In the genomic region with DNA sequence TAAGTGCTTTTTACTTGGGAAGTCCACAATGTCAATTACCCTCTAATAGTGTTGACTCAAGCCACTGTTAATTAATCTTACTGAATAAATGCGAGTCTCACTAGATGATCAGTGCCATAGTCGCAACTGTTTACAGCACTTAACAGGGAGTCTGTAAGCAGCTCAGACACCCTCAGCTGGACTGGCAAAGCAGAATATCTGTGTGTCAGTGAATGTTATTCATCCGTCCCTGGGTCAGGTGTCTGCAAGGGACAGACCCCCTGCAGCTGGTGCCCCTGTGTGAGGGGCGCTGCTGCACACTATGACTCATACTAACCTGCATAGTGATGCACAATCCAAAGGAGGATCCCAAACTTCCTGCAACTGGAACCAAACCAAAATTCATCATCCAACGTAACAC, we compare ENCODE assay signal across 1 cellular context.
TF ChIP-seq lines count a peak whose summit lies in the region.

No MANE protein-coding gene starts in this region.

TF ChIP-seq in GM23338, 12 proteins besides CTCF, POLR2A, EP300 and RAD21 (continued from another document):
- TF ChIP-seq EZH2phosphoT487 (IDR thresholded peaks at IDR 0.05; ENCODE audit: unreplicated experiment) (no peak), STAT1 (IDR thresholded peaks at IDR 0.05; ENCODE audit: unreplicated experiment) (no peak), JUNB (IDR thresholded peaks at IDR 0.05; ENCODE audit: unreplicated experiment) (no peak), ETS1 (IDR thresholded peaks at IDR 0.05) (no peak), REST (IDR thresholded peaks at IDR 0.05; ENCODE audit: unreplicated experiment) (no peak), NANOG (IDR thresholded peaks at IDR 0.05; ENCODE audit: borderline replicate concordance) (no peak)
- TF ChIP-seq, protein P1, sequence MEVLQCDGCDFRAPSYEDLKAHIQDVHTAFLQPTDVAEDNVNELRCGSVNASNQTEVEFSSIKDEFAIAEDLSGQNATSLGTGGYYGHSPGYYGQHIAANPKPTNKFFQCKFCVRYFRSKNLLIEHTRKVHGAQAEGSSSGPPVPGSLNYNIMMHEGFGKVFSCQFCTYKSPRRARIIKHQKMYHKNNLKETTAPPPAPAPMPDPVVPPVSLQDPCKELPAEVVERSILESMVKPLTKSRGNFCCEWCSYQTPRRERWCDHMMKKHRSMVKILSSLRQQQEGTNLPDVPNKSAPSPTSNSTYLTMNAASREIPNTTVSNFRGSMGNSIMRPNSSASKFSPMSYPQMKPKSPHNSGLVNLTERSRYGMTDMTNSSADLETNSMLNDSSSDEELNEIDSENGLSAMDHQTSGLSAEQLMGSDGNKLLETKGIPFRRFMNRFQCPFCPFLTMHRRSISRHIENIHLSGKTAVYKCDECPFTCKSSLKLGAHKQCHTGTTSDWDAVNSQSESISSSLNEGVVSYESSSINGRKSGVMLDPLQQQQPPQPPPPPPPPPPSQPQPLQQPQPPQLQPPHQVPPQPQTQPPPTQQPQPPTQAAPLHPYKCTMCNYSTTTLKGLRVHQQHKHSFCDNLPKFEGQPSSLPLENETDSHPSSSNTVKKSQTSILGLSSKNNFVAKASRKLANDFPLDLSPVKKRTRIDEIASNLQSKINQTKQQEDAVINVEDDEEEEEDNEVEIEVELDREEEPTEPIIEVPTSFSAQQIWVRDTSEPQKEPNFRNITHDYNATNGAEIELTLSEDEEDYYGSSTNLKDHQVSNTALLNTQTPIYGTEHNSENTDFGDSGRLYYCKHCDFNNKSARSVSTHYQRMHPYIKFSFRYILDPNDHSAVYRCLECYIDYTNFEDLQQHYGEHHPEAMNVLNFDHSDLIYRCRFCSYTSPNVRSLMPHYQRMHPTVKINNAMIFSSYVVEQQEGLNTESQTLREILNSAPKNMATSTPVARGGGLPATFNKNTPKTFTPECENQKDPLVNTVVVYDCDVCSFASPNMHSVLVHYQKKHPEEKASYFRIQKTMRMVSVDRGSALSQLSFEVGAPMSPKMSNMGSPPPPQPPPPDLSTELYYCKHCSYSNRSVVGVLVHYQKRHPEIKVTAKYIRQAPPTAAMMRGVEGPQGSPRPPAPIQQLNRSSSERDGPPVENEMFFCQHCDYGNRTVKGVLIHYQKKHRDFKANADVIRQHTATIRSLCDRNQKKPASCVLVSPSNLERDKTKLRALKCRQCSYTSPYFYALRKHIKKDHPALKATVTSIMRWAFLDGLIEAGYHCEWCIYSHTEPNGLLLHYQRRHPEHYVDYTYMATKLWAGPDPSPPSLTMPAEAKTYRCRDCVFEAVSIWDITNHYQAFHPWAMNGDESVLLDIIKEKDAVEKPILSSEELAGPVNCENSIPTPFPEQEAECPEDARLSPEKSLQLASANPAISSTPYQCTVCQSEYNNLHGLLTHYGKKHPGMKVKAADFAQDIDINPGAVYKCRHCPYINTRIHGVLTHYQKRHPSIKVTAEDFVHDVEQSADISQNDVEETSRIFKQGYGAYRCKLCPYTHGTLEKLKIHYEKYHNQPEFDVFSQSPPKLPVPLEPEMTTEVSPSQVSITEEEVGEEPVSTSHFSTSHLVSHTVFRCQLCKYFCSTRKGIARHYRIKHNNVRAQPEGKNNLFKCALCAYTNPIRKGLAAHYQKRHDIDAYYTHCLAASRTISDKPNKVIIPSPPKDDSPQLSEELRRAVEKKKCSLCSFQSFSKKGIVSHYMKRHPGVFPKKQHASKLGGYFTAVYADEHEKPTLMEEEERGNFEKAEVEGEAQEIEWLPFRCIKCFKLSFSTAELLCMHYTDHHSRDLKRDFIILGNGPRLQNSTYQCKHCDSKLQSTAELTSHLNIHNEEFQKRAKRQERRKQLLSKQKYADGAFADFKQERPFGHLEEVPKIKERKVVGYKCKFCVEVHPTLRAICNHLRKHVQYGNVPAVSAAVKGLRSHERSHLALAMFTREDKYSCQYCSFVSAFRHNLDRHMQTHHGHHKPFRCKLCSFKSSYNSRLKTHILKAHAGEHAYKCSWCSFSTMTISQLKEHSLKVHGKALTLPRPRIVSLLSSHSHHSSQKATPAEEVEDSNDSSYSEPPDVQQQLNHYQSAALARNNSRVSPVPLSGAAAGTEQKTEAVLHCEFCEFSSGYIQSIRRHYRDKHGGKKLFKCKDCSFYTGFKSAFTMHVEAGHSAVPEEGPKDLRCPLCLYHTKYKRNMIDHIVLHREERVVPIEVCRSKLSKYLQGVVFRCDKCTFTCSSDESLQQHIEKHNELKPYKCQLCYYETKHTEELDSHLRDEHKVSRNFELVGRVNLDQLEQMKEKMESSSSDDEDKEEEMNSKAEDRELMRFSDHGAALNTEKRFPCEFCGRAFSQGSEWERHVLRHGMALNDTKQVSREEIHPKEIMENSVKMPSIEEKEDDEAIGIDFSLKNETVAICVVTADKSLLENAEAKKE (CRISPR knock-in tag; IDR thresholded peaks at IDR 0.05): no peak
